In the genomic region with DNA sequence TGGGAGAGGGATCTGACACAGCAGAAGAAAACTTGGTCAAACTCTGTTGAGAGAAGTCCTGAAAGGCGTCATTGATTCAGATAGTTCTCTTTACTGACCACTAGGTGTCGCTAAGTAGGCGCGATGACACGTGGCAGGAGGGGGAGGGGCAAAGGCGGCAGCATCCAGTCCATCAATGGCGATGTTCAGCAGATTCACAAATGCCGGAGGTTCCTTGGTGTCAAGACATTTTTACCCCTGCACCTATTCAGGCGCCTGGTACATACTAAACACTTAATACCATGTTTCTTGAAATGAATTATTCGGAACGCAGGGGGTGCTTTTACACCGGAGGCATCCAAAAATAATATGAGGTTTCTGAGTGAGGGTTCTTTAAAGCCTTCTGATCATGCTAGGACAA, we compare ENCODE assay signal across 1 cellular context.
TF ChIP-seq lines count a peak whose summit lies in the region.

No MANE protein-coding gene starts in this region.

TF ChIP-seq in K562, 482 proteins besides CTCF, POLR2A, EP300 and RAD21 (continued from another document and continues in another):
- TF ChIP-seq PRDM10 (IDR thresholded peaks at IDR 0.05; ENCODE audit: partially characterized antibody) (no peak), ZNF561 (CRISPR knock-in tag; conservative IDR thresholded peaks at IDR 0.05) (no peak), TBL1XR1 (IDR thresholded peaks at IDR 0.05; ENCODE audit: low read length in 2 of 2) (peak in 1 of 2 experiments; percentile 65; a peak in 2 of 4 replicates), TRIM24 (IDR thresholded peaks at IDR 0.05) (peak; percentile 50 to 65; a peak in 1 of 4 replicates), SIX5 (IDR thresholded peaks at IDR 0.05; ENCODE audit: borderline replicate concordance in 1 of 2, insufficient read depth in 1 of 2, low read depth in 1 of 2, low read length in 2 of 2) (no peak), RCOR1 (IDR thresholded peaks at IDR 0.05; ENCODE audit: borderline replicate concordance in 1 of 2, low read depth in 2 of 2, low read length in 2 of 2) (peak in 1 of 2 experiments; percentile 85; a peak in 2 of 4 replicates), SRF (CRISPR knock-in tag; IDR thresholded peaks at IDR 0.05) (peak in 1 of 2 experiments; percentile 33; a peak in 1 of 4 replicates), DEAF1 (CRISPR knock-in tag; IDR thresholded peaks at IDR 0.05) (peak; percentile 97), FOXA3 (CRISPR knock-in tag; conservative IDR thresholded peaks at IDR 0.05 in 1 of 2, IDR thresholded peaks at IDR 0.05 in 1 of 2) (no peak), TAF15 (IDR thresholded peaks at IDR 0.05; ENCODE audit: low read depth, low read length) (no peak), XRCC4 (IDR thresholded peaks at IDR 0.05; ENCODE audit: extremely low read depth, insufficient read depth, insufficient read length) (no peak), RAD51 (IDR thresholded peaks at IDR 0.05; ENCODE audit: borderline replicate concordance, low read depth) (peak; percentile 47; the same call in 1 of the 2 replicates), U2AF2 (optimal IDR thresholded peaks at IDR 0.05; ENCODE audit: low read depth, low read length) (no peak), JUN (IDR thresholded peaks at IDR 0.05; ENCODE audit: borderline replicate concordance, low read depth, low read length) (peak; percentile 51; the same call in 1 of the 2 replicates), JUN (CRISPR knock-in tag; IDR thresholded peaks at IDR 0.05; ENCODE audit: borderline replicate concordance) (no peak), ZNF778 (CRISPR knock-in tag; IDR thresholded peaks at IDR 0.05) (no peak), PCBP2 (IDR thresholded peaks at IDR 0.05; ENCODE audit: low read depth, low read length, poor library complexity, severe bottlenecking) (no peak), ZNF408 (CRISPR knock-in tag; IDR thresholded peaks at IDR 0.05; ENCODE audit: low read depth) (no peak), E4F1 (CRISPR knock-in tag; IDR thresholded peaks at IDR 0.05; ENCODE audit: borderline replicate concordance) (no peak), FOXJ2 (tag; IDR thresholded peaks at IDR 0.05) (no peak), ZNF551 (CRISPR knock-in tag; IDR thresholded peaks at IDR 0.05) (no peak), ETV6 (IDR thresholded peaks at IDR 0.05; ENCODE audit: borderline replicate concordance in 1 of 2, low read depth in 2 of 2, low read length in 1 of 2) (no peak), ETV6 (CRISPR knock-in tag; IDR thresholded peaks at IDR 0.05; ENCODE audit: borderline replicate concordance) (no peak), TAL1 (IDR thresholded peaks at IDR 0.05) (no peak), FOS (IDR thresholded peaks at IDR 0.05; ENCODE audit: extremely low read depth, insufficient read length) (no peak), KDM2B (CRISPR knock-in tag; IDR thresholded peaks at IDR 0.05) (no peak)
- TF ChIP-seq, protein P1, sequence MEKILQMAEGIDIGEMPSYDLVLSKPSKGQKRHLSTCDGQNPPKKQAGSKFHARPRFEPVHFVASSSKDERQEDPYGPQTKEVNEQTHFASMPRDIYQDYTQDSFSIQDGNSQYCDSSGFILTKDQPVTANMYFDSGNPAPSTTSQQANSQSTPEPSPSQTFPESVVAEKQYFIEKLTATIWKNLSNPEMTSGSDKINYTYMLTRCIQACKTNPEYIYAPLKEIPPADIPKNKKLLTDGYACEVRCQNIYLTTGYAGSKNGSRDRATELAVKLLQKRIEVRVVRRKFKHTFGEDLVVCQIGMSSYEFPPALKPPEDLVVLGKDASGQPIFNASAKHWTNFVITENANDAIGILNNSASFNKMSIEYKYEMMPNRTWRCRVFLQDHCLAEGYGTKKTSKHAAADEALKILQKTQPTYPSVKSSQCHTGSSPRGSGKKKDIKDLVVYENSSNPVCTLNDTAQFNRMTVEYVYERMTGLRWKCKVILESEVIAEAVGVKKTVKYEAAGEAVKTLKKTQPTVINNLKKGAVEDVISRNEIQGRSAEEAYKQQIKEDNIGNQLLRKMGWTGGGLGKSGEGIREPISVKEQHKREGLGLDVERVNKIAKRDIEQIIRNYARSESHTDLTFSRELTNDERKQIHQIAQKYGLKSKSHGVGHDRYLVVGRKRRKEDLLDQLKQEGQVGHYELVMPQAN (IDR thresholded peaks at IDR 0.05; ENCODE audit: borderline replicate concordance) = no peak
- TF ChIP-seq, protein P2, sequence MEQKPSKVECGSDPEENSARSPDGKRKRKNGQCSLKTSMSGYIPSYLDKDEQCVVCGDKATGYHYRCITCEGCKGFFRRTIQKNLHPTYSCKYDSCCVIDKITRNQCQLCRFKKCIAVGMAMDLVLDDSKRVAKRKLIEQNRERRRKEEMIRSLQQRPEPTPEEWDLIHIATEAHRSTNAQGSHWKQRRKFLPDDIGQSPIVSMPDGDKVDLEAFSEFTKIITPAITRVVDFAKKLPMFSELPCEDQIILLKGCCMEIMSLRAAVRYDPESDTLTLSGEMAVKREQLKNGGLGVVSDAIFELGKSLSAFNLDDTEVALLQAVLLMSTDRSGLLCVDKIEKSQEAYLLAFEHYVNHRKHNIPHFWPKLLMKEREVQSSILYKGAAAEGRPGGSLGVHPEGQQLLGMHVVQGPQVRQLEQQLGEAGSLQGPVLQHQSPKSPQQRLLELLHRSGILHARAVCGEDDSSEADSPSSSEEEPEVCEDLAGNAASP (IDR thresholded peaks at IDR 0.05) = no peak
- TF ChIP-seq, protein P3, sequence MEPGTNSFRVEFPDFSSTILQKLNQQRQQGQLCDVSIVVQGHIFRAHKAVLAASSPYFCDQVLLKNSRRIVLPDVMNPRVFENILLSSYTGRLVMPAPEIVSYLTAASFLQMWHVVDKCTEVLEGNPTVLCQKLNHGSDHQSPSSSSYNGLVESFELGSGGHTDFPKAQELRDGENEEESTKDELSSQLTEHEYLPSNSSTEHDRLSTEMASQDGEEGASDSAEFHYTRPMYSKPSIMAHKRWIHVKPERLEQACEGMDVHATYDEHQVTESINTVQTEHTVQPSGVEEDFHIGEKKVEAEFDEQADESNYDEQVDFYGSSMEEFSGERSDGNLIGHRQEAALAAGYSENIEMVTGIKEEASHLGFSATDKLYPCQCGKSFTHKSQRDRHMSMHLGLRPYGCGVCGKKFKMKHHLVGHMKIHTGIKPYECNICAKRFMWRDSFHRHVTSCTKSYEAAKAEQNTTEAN (CRISPR knock-in tag; IDR thresholded peaks at IDR 0.05) = no peak
- TF ChIP-seq, protein P4, sequence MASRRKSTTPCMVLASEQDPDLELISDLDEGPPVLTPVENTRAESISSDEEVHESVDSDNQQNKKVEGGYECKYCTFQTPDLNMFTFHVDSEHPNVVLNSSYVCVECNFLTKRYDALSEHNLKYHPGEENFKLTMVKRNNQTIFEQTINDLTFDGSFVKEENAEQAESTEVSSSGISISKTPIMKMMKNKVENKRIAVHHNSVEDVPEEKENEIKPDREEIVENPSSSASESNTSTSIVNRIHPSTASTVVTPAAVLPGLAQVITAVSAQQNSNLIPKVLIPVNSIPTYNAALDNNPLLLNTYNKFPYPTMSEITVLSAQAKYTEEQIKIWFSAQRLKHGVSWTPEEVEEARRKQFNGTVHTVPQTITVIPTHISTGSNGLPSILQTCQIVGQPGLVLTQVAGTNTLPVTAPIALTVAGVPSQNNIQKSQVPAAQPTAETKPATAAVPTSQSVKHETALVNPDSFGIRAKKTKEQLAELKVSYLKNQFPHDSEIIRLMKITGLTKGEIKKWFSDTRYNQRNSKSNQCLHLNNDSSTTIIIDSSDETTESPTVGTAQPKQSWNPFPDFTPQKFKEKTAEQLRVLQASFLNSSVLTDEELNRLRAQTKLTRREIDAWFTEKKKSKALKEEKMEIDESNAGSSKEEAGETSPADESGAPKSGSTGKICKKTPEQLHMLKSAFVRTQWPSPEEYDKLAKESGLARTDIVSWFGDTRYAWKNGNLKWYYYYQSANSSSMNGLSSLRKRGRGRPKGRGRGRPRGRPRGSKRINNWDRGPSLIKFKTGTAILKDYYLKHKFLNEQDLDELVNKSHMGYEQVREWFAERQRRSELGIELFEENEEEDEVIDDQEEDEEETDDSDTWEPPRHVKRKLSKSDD (conservative IDR thresholded peaks at IDR 0.05; ENCODE audit: low read length) = no peak
- TF ChIP-seq, protein P5, sequence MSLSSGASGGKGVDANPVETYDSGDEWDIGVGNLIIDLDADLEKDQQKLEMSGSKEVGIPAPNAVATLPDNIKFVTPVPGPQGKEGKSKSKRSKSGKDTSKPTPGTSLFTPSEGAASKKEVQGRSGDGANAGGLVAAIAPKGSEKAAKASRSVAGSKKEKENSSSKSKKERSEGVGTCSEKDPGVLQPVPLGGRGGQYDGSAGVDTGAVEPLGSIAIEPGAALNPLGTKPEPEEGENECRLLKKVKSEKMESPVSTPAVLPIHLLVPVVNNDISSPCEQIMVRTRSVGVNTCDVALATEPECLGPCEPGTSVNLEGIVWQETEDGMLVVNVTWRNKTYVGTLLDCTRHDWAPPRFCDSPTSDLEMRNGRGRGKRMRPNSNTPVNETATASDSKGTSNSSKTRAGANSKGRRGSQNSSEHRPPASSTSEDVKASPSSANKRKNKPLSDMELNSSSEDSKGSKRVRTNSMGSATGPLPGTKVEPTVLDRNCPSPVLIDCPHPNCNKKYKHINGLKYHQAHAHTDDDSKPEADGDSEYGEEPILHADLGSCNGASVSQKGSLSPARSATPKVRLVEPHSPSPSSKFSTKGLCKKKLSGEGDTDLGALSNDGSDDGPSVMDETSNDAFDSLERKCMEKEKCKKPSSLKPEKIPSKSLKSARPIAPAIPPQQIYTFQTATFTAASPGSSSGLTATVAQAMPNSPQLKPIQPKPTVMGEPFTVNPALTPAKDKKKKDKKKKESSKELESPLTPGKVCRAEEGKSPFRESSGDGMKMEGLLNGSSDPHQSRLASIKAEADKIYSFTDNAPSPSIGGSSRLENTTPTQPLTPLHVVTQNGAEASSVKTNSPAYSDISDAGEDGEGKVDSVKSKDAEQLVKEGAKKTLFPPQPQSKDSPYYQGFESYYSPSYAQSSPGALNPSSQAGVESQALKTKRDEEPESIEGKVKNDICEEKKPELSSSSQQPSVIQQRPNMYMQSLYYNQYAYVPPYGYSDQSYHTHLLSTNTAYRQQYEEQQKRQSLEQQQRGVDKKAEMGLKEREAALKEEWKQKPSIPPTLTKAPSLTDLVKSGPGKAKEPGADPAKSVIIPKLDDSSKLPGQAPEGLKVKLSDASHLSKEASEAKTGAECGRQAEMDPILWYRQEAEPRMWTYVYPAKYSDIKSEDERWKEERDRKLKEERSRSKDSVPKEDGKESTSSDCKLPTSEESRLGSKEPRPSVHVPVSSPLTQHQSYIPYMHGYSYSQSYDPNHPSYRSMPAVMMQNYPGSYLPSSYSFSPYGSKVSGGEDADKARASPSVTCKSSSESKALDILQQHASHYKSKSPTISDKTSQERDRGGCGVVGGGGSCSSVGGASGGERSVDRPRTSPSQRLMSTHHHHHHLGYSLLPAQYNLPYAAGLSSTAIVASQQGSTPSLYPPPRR (CRISPR knock-in tag; IDR thresholded peaks at IDR 0.05; ENCODE audit: borderline replicate concordance) = no peak
